14 cellular contexts compared by ENCODE assay signal in the genomic region with DNA sequence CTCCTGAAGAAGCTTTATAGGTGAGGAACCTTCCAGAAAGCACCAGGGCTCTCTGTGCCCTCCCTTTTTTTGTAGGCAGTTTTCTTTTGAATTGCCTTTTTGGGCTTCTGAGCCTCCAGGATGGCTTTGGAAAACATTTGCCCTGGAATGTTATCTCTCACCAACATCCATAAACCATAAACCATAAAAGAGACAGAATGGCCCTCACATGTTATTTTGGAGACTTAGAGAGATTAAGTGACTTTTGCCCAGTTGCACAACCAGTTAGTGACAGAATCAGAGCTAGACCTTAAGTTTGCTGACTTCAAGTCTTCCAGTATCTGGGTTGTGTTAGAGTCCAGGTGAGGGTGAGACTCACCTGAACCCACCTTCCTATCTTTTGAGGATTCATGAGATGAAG.
DNase-seq lines count a peak whose midpoint lies in the region; ATAC-seq and TF ChIP-seq lines count a peak whose summit lies in the region.
"Had no signal": no experiment of that assay in that cellular context is flagged by ENCODE, and none has a peak within 500 bp of the region (broad histone marks: within the 10 kb centered on the region; RNA-seq: fewer than 3 reads in every experiment).

No MANE protein-coding gene starts in this region.

- H3K9me3 Mint-ChIP-seq in endodermal cell = peaks cover 1% of the 10 kb centered on the region
- H3K9me3 Mint-ChIP-seq in nephron = no peaks in the 10 kb centered on the region
- H3K9me3 Mint-ChIP-seq: CD8-positive, alpha-beta memory T cell; HFFc6 had no signal

- peaks cover 10% of the 10 kb centered on the region for H3K36me3 Mint-ChIP-seq in endodermal cell (ENCODE audit: low read depth)
- peaks cover 13% of the 10 kb centered on the region for H3K36me3 Mint-ChIP-seq in nephron (ENCODE audit: low read depth)

- H3K36me3 ChIP-seq in left ventricle myocardium inferior (no peaks in the 10 kb centered on the region), endodermal cell (ENCODE audit: control insufficient read depth, insufficient read depth, low read length) (no peaks in the 10 kb centered on the region), thyroid gland (no peaks in the 10 kb centered on the region), psoas muscle (ENCODE audit: insufficient read depth in 1 of 2, low read depth in 1 of 2) (no peaks in the 10 kb centered on the region)

- H3K4me3 Mint-ChIP-seq in endodermal cell (no peak overlapping the region), nephron (no peak overlapping the region)
- H3K4me3 Mint-ChIP-seq: CD8-positive, alpha-beta memory T cell; HFFc6 had no signal

- H3K27me3 ChIP-seq in left ventricle myocardium inferior (ENCODE audit: low read depth) (no peaks in the 10 kb centered on the region), right cardiac atrium (ENCODE audit: control insufficient read depth, insufficient read depth) (no peaks in the 10 kb centered on the region), endodermal cell (ENCODE audit: control insufficient read depth, insufficient read depth, low read length, poor library complexity, severe bottlenecking) (no peaks in the 10 kb centered on the region), thyroid gland (no peaks in the 10 kb centered on the region), psoas muscle (ENCODE audit: insufficient read depth in 3 of 3, low read length in 2 of 3) (no peaks in the 10 kb centered on the region)
- H3K27me3 ChIP-seq: BLaER1 had no signal

- H3K27me3 Mint-ChIP-seq in endodermal cell (ENCODE audit: insufficient read depth) (no peaks in the 10 kb centered on the region), nephron (ENCODE audit: low read depth) (peaks cover 11% of the 10 kb centered on the region)
- H3K27me3 Mint-ChIP-seq: CD8-positive, alpha-beta memory T cell had no signal

- peaks cover 4% of the 10 kb centered on the region for H3K4me1 Mint-ChIP-seq in endodermal cell
- peaks cover 30% of the 10 kb centered on the region for H3K4me1 Mint-ChIP-seq in nephron
- H3K4me1 Mint-ChIP-seq: CD8-positive, alpha-beta memory T cell had no signal

- H3K9me3 ChIP-seq in left ventricle myocardium inferior (replicated peaks) (peaks cover 5% of the 10 kb centered on the region), right cardiac atrium (ENCODE audit: control insufficient read depth, low read length) (no peaks in the 10 kb centered on the region), endodermal cell (ENCODE audit: control insufficient read depth, low read length) (no peaks in the 10 kb centered on the region), thyroid gland (no peaks in the 10 kb centered on the region), psoas muscle (no peaks in the 10 kb centered on the region)
- H3K9me3 ChIP-seq: HAP-1 had no signal

- no peak overlapping the region for H3K9ac ChIP-seq in endodermal cell (ENCODE audit: extremely low read depth, low read length, poor library complexity, severe bottlenecking)
- H3K9ac ChIP-seq: BLaER1 had no signal

- no peak overlapping the region for H3K4me3 ChIP-seq in left ventricle myocardium inferior
- no peak overlapping the region for H3K4me3 ChIP-seq in right cardiac atrium (ENCODE audit: low read length)
- H3K4me3 ChIP-seq in endodermal cell (ENCODE audit: low read length) = no peak overlapping the region
- H3K4me3 ChIP-seq in thyroid gland (replicated peaks in 1 of 3) = no peak overlapping the region
- no peak overlapping the region for H3K4me3 ChIP-seq in psoas muscle
- H3K4me3 ChIP-seq: BLaER1, HAP-1 had no signal

- no peak for DNase-seq in left ventricle myocardium inferior
- DNase-seq in right cardiac atrium = no peak
- no peak for DNase-seq in endodermal cell
- DNase-seq in thyroid gland = no peak
- no peak for DNase-seq in psoas muscle
- DNase-seq in NCI-H2081 treated with DMSO at 0.1 percent for 48 hours (lab: John Stamatoyannopoulos, UW) = no peak
- DNase-seq: AML-193; CD8-positive, alpha-beta memory T cell had no signal

- H3K4me1 ChIP-seq in left ventricle myocardium inferior = peaks cover 10% of the 10 kb centered on the region
- peaks cover 4% of the 10 kb centered on the region for H3K4me1 ChIP-seq in right cardiac atrium (ENCODE audit: control insufficient read depth, insufficient read depth, low read length)
- H3K4me1 ChIP-seq in endodermal cell (ENCODE audit: control insufficient read depth, insufficient read depth, low read length) = no peaks in the 10 kb centered on the region
- peaks cover 10 to 18% of the 10 kb centered on the region in 2 donors for H3K4me1 ChIP-seq in thyroid gland
- no peaks in the 10 kb centered on the region for H3K4me1 ChIP-seq in psoas muscle
- H3K4me1 ChIP-seq: BLaER1, HAP-1 had no signal

- TF ChIP-seq CTCF in left ventricle myocardium inferior (IDR thresholded peaks at IDR 0.05; ENCODE audit: borderline replicate concordance) = no peak
- no peak for TF ChIP-seq CTCF in endodermal cell (conservative IDR thresholded peaks at IDR 0.05)
- TF ChIP-seq CTCF in nephron (IDR thresholded peaks at IDR 0.05; ENCODE audit: unreplicated experiment in 3 of 3) = no peak
- no peak for TF ChIP-seq CTCF in thyroid gland (IDR thresholded peaks at IDR 0.05)
- no peak for TF ChIP-seq CTCF in psoas muscle (IDR thresholded peaks at IDR 0.05)

- no peak for TF ChIP-seq POLR2A in thyroid gland (IDR thresholded peaks at IDR 0.05)

- H3K27ac ChIP-seq in left ventricle myocardium inferior (replicated peaks) (peak overlapping the region; percentile 30), right cardiac atrium (ENCODE audit: low read length) (no peak overlapping the region), endodermal cell (ENCODE audit: low read depth, low read length) (peak overlapping the region; percentile 47), thyroid gland (peak overlapping the region; percentile 1 to 80 (median 21)), psoas muscle (no peak overlapping the region)
- H3K27ac ChIP-seq: BLaER1, HL-60 had no signal

- ATAC-seq in right cardiac atrium (no peak), HG03095 (IDR thresholded peaks at IDR 0.05; ENCODE audit: unreplicated experiment) (no peak), psoas muscle (no peak)

- H3K27ac Mint-ChIP-seq in endodermal cell (no peak overlapping the region), nephron (peak overlapping the region; percentile 51 to 84 (median 76))
- H3K27ac Mint-ChIP-seq: CD8-positive, alpha-beta memory T cell had no signal

- intact Hi-C loops in left ventricle myocardium inferior (cut with micrococcal nuclease) (no loop called here), right cardiac atrium (cut with DNase I) (no loop called here), thyroid gland (cut with DNase I) (no loop called here), psoas muscle (cut with DNase I) (no loop called here)

Comparison
In these comparisons a context has a peak if more than half of its experiments do, and no peak if none do; other contexts are left out.
1. H3K27ac ChIP-seq: peak in left ventricle myocardium inferior (single experiment), endodermal cell (single experiment) and thyroid gland (3 of 3); none in right cardiac atrium (single experiment) and psoas muscle (single experiment).